3 cellular contexts compared by ENCODE assay signal in genomic region chr6:34731393-34732060, GRCh38.
A peak's percentile ranks its signal among the peaks of the same experiment; 100 is the strongest.
TF ChIP-seq lines count a peak whose summit lies in the region.

No MANE protein-coding gene starts in this region.

TF ChIP-seq in HEK293, 187 proteins besides CTCF, POLR2A, EP300 and RAD21:
- TF ChIP-seq EGR2 (tag by site-specific recombination; IDR thresholded peaks at IDR 0.05; ENCODE audit: low read depth) (no peak), KLF1 (tag by site-specific recombination; IDR thresholded peaks at IDR 0.05) (peak; percentile 46)
TF ChIP-seq in HEK293: peak in this region for 1.

TF ChIP-seq in H1, 55 proteins besides CTCF, POLR2A, EP300 and RAD21:
- TF ChIP-seq, protein P1, sequence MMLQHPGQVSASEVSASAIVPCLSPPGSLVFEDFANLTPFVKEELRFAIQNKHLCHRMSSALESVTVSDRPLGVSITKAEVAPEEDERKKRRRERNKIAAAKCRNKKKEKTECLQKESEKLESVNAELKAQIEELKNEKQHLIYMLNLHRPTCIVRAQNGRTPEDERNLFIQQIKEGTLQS (IDR thresholded peaks at IDR 0.05; ENCODE audit: insufficient read depth, low read depth, low read length), result no peak
- TF ChIP-seq CEBPB (IDR thresholded peaks at IDR 0.05; ENCODE audit: low read depth, low read length), result no peak
- no peak for TF ChIP-seq RBBP5 (IDR thresholded peaks at IDR 0.05; ENCODE audit: borderline replicate concordance, low read depth, low read length)
- no peak for TF ChIP-seq SIRT6 (IDR thresholded peaks at IDR 0.05; ENCODE audit: low read length)
- TF ChIP-seq SIN3A (conservative IDR thresholded peaks at IDR 0.05 in 1 of 2, IDR thresholded peaks at IDR 0.05 in 1 of 2; ENCODE audit: low read depth in 1 of 2, low read length in 2 of 2), result no peak
- no peak for TF ChIP-seq HDAC6 (IDR thresholded peaks at IDR 0.05; ENCODE audit: low read depth, low read length)
- no peak for TF ChIP-seq SIX5 (IDR thresholded peaks at IDR 0.05; ENCODE audit: low read depth, low read length)
- TF ChIP-seq TAF7 (optimal IDR thresholded peaks at IDR 0.05; ENCODE audit: borderline replicate concordance, low read depth, low read length), result no peak
- no peak for TF ChIP-seq SP1 (IDR thresholded peaks at IDR 0.05; ENCODE audit: low read depth, low read length)
- no peak for TF ChIP-seq TBP (IDR thresholded peaks at IDR 0.05; ENCODE audit: low read depth, low read length)
- no peak for TF ChIP-seq FOSL1 (IDR thresholded peaks at IDR 0.05; ENCODE audit: insufficient read depth, low read depth, low read length)
- TF ChIP-seq ASH2L (IDR thresholded peaks at IDR 0.05; ENCODE audit: low read length), result no peak
- no peak for TF ChIP-seq EZH2 (IDR thresholded peaks at IDR 0.05; ENCODE audit: low read depth, low read length, severe bottlenecking)
- TF ChIP-seq E2F6 (IDR thresholded peaks at IDR 0.05), result no peak
- TF ChIP-seq SRF (IDR thresholded peaks at IDR 0.05; ENCODE audit: low read depth, low read length), result no peak
- TF ChIP-seq, protein P2, sequence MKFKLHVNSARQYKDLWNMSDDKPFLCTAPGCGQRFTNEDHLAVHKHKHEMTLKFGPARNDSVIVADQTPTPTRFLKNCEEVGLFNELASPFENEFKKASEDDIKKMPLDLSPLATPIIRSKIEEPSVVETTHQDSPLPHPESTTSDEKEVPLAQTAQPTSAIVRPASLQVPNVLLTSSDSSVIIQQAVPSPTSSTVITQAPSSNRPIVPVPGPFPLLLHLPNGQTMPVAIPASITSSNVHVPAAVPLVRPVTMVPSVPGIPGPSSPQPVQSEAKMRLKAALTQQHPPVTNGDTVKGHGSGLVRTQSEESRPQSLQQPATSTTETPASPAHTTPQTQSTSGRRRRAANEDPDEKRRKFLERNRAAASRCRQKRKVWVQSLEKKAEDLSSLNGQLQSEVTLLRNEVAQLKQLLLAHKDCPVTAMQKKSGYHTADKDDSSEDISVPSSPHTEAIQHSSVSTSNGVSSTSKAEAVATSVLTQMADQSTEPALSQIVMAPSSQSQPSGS (IDR thresholded peaks at IDR 0.05; ENCODE audit: low read length), result no peak
- no peak for TF ChIP-seq SP2 (IDR thresholded peaks at IDR 0.05; ENCODE audit: low read length)
- no peak for TF ChIP-seq BRCA1 (IDR thresholded peaks at IDR 0.05; ENCODE audit: low read depth, low read length)

TF ChIP-seq in HepG2, 621 proteins besides CTCF, POLR2A, EP300 and RAD21 (continues in another document):
- peak; percentile 40; the same call in 1 of the 2 replicates for TF ChIP-seq FOXP1 (IDR thresholded peaks at IDR 0.05)
- peak; percentile 58; the same call in 1 of the 2 replicates for TF ChIP-seq FOXP1 (CRISPR knock-in tag; IDR thresholded peaks at IDR 0.05)
- no peak for TF ChIP-seq ZNF724P (CRISPR knock-in tag; IDR thresholded peaks at IDR 0.05; ENCODE audit: borderline replicate concordance)
- TF ChIP-seq FOXK2 (IDR thresholded peaks at IDR 0.05), result peak; percentile 51; the same call in 1 of the 2 replicates
- TF ChIP-seq ZMYM4 (CRISPR knock-in tag; IDR thresholded peaks at IDR 0.05), result 0 out of 2 replicates have a peak, but pooled peaks have one; percentile 36
- no peak for TF ChIP-seq ZBTB21 (CRISPR knock-in tag; IDR thresholded peaks at IDR 0.05)
- no peak for TF ChIP-seq SRSF4 (IDR thresholded peaks at IDR 0.05; ENCODE audit: low read depth, low read length, poor library complexity, severe bottlenecking)
- TF ChIP-seq MXD1 (CRISPR knock-in tag; IDR thresholded peaks at IDR 0.05), result no peak
- peak; percentile 94 for TF ChIP-seq ZNF121 (CRISPR knock-in tag; IDR thresholded peaks at IDR 0.05)
- peak; percentile 92 for TF ChIP-seq ZNF362 (CRISPR knock-in tag; IDR thresholded peaks at IDR 0.05; ENCODE audit: borderline replicate concordance)
- no peak for TF ChIP-seq MZF1 (CRISPR knock-in tag; IDR thresholded peaks at IDR 0.05; ENCODE audit: borderline replicate concordance)
- peak; percentile 47; the same call in 1 of the 2 replicates for TF ChIP-seq SOX5 (CRISPR knock-in tag; IDR thresholded peaks at IDR 0.05; ENCODE audit: borderline replicate concordance)
- TF ChIP-seq, protein P3, sequence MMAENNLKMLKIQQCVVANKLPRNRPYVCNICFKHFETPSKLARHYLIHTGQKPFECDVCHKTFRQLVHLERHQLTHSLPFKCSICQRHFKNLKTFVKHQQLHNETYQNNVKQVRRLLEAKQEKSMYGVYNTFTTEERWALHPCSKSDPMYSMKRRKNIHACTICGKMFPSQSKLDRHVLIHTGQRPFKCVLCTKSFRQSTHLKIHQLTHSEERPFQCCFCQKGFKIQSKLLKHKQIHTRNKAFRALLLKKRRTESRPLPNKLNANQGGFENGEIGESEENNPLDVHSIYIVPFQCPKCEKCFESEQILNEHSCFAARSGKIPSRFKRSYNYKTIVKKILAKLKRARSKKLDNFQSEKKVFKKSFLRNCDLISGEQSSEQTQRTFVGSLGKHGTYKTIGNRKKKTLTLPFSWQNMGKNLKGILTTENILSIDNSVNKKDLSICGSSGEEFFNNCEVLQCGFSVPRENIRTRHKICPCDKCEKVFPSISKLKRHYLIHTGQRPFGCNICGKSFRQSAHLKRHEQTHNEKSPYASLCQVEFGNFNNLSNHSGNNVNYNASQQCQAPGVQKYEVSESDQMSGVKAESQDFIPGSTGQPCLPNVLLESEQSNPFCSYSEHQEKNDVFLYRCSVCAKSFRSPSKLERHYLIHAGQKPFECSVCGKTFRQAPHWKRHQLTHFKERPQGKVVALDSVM (CRISPR knock-in tag; IDR thresholded peaks at IDR 0.05), result peak; percentile 99
- TF ChIP-seq, protein P4, sequence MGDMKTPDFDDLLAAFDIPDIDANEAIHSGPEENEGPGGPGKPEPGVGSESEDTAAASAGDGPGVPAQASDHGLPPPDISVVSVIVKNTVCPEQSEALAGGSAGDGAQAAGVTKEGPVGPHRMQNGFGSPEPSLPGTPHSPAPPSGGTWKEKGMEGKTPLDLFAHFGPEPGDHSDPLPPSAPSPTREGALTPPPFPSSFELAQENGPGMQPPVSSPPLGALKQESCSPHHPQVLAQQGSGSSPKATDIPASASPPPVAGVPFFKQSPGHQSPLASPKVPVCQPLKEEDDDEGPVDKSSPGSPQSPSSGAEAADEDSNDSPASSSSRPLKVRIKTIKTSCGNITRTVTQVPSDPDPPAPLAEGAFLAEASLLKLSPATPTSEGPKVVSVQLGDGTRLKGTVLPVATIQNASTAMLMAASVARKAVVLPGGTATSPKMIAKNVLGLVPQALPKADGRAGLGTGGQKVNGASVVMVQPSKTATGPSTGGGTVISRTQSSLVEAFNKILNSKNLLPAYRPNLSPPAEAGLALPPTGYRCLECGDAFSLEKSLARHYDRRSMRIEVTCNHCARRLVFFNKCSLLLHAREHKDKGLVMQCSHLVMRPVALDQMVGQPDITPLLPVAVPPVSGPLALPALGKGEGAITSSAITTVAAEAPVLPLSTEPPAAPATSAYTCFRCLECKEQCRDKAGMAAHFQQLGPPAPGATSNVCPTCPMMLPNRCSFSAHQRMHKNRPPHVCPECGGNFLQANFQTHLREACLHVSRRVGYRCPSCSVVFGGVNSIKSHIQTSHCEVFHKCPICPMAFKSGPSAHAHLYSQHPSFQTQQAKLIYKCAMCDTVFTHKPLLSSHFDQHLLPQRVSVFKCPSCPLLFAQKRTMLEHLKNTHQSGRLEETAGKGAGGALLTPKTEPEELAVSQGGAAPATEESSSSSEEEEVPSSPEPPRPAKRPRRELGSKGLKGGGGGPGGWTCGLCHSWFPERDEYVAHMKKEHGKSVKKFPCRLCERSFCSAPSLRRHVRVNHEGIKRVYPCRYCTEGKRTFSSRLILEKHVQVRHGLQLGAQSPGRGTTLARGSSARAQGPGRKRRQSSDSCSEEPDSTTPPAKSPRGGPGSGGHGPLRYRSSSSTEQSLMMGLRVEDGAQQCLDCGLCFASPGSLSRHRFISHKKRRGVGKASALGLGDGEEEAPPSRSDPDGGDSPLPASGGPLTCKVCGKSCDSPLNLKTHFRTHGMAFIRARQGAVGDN (CRISPR knock-in tag; IDR thresholded peaks at IDR 0.05), result no peak
- 0 out of 2 replicates have a peak, but pooled peaks have one; percentile 39 for TF ChIP-seq ZNF280D (CRISPR knock-in tag; IDR thresholded peaks at IDR 0.05)
- TF ChIP-seq CREM (IDR thresholded peaks at IDR 0.05), result 0 out of 2 replicates have a peak, but pooled peaks have one; percentile 20
- TF ChIP-seq CREM (CRISPR knock-in tag; IDR thresholded peaks at IDR 0.05), result no peak
- TF ChIP-seq ZNF350 (CRISPR knock-in tag; IDR thresholded peaks at IDR 0.05; ENCODE audit: borderline replicate concordance, low read depth), result peak; percentile 23; the same call in 1 of the 2 replicates
- TF ChIP-seq, protein P5, sequence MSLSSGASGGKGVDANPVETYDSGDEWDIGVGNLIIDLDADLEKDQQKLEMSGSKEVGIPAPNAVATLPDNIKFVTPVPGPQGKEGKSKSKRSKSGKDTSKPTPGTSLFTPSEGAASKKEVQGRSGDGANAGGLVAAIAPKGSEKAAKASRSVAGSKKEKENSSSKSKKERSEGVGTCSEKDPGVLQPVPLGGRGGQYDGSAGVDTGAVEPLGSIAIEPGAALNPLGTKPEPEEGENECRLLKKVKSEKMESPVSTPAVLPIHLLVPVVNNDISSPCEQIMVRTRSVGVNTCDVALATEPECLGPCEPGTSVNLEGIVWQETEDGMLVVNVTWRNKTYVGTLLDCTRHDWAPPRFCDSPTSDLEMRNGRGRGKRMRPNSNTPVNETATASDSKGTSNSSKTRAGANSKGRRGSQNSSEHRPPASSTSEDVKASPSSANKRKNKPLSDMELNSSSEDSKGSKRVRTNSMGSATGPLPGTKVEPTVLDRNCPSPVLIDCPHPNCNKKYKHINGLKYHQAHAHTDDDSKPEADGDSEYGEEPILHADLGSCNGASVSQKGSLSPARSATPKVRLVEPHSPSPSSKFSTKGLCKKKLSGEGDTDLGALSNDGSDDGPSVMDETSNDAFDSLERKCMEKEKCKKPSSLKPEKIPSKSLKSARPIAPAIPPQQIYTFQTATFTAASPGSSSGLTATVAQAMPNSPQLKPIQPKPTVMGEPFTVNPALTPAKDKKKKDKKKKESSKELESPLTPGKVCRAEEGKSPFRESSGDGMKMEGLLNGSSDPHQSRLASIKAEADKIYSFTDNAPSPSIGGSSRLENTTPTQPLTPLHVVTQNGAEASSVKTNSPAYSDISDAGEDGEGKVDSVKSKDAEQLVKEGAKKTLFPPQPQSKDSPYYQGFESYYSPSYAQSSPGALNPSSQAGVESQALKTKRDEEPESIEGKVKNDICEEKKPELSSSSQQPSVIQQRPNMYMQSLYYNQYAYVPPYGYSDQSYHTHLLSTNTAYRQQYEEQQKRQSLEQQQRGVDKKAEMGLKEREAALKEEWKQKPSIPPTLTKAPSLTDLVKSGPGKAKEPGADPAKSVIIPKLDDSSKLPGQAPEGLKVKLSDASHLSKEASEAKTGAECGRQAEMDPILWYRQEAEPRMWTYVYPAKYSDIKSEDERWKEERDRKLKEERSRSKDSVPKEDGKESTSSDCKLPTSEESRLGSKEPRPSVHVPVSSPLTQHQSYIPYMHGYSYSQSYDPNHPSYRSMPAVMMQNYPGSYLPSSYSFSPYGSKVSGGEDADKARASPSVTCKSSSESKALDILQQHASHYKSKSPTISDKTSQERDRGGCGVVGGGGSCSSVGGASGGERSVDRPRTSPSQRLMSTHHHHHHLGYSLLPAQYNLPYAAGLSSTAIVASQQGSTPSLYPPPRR (CRISPR knock-in tag; IDR thresholded peaks at IDR 0.05; ENCODE audit: borderline replicate concordance), result no peak
- 0 out of 2 replicates have a peak, but pooled peaks have one; percentile 58 for TF ChIP-seq ADNP (CRISPR knock-in tag; IDR thresholded peaks at IDR 0.05)
- no peak for TF ChIP-seq SOX13 (IDR thresholded peaks at IDR 0.05)
- TF ChIP-seq SOX13 (CRISPR knock-in tag; conservative IDR thresholded peaks at IDR 0.05 in 1 of 2, IDR thresholded peaks at IDR 0.05 in 1 of 2), result peak in 1 of 2 experiments; percentile 61; a peak in 2 of 4 replicates
- TF ChIP-seq TEAD3 (CRISPR knock-in tag; optimal IDR thresholded peaks at IDR 0.05; ENCODE audit: borderline replicate concordance), result peak; percentile 78
- TF ChIP-seq FOXA3 (CRISPR knock-in tag; IDR thresholded peaks at IDR 0.05), result peak; percentile 51
- no peak for TF ChIP-seq GATA4 (IDR thresholded peaks at IDR 0.05; ENCODE audit: borderline replicate concordance, low read depth)
- TF ChIP-seq ZNF619 (CRISPR knock-in tag; IDR thresholded peaks at IDR 0.05), result 0 out of 2 replicates have a peak, but pooled peaks have one; percentile 34
- no peak for TF ChIP-seq NAIF1 (CRISPR knock-in tag; IDR thresholded peaks at IDR 0.05; ENCODE audit: borderline replicate concordance)
- TF ChIP-seq ZNF773 (CRISPR knock-in tag; IDR thresholded peaks at IDR 0.05; ENCODE audit: borderline replicate concordance), result no peak
- TF ChIP-seq NR2F1 (CRISPR knock-in tag; IDR thresholded peaks at IDR 0.05), result no peak
